14 cellular contexts compared by ENCODE assay signal in genomic region chr7:27152816-27153486, GRCh38. TPM values are rescaled to one million over a fixed set of nuclear protein-coding genes. Genes with fewer than 3 reads are reported as not detected.
DNase-seq lines count a peak whose midpoint lies in the region; ATAC-seq, FAIRE-seq and TF ChIP-seq lines count a peak whose summit lies in the region.
"Had no signal": no experiment of that assay in that cellular context is flagged by ENCODE, and none has a peak within 500 bp of the region (broad histone marks: within the 10 kb centered on the region; RNA-seq: fewer than 3 reads in every experiment).

No MANE protein-coding gene starts in this region.

- TF ChIP-seq POLR2A in HepG2 (IDR thresholded peaks at IDR 0.05; ENCODE audit: insufficient read depth in 1 of 2, low read depth in 2 of 2, low read length in 2 of 2) = no peak
- no peak for TF ChIP-seq POLR2A in stomach (IDR thresholded peaks at IDR 0.05)

- POLR2A ChIA-PET in SK-N-SH (lab: Yijun Ruan, JAX) (no interaction called here), HepG2 (lab: Yijun Ruan, JAX) (interaction anchor here (0.8 kb wide), 1 partner anchor 22 kb away, joined by 3 read pairs; no protein-coding TSS in a partner anchor)

- 20% methylated on average over 22 of the region's 22 CpGs for WGBS in SK-N-SH (ENCODE audit: low lambda C conversion rate)
- WGBS in HepG2 (ENCODE audit: low lambda C conversion rate) = 68% methylated on average over 11 of the region's 22 CpGs
- WGBS in stomach, 5 donors = 23 to 37% (median 28%) methylated on average over 14 to 22 of the region's 22 CpGs

- H3K4me2 ChIP-seq in SK-N-SH (no peak overlapping the region), HepG2 (ENCODE audit: low read depth, low read length) (peak overlapping the region; percentile 56)
- H3K4me2 ChIP-seq: PC-9 had no signal

- CTCF ChIA-PET in SK-N-SH (lab: Yijun Ruan, JAX) = interaction anchor here (0.6 to 11.7 kb wide), 12 partner anchors 5 to 504 kb away, joined by 3 to 270 read pairs (median 6); partner anchors contain the start of genes HOXA10, HOXA3, HOXA5 and HOXA6
- CTCF ChIA-PET in HepG2 (lab: Yijun Ruan, JAX; ENCODE audit: low intra/inter-chr PET ratio, low total read pairs) = interaction anchor here (0.6 kb wide), 1 partner anchor 43 kb away, joined by 3 read pairs; no protein-coding TSS in a partner anchor

- BruUV-seq in HepG2 (replicated peaks; lab: Mats Ljungman, UMichigan) = no TSS peak

- no peak overlapping the region for H2AFZ ChIP-seq in SK-N-SH (ENCODE audit: low read depth)
- H2AFZ ChIP-seq in HepG2 (ENCODE audit: low read length) = no peak overlapping the region
- H2AFZ ChIP-seq: PC-9 had no signal

- H3K27me3 ChIP-seq in SK-N-SH (ENCODE audit: insufficient read depth) (peaks cover 100% of the 10 kb centered on the region), ascending aorta (no peaks in the 10 kb centered on the region), HepG2 (ENCODE audit: control insufficient read depth in 1 of 2, insufficient read depth in 2 of 2, low read length in 2 of 2) (peaks cover 6 to 61% of the 10 kb centered on the region in 2 experiments), stomach (peaks cover 12 to 100% (median 93%) of the 10 kb centered on the region in 3 donors)

- peaks cover 0 to 9% of the 10 kb centered on the region in 2 experiments; a peak in 1 of 4 replicates for H3K4me1 ChIP-seq in SK-N-SH (ENCODE audit: control insufficient read depth in 1 of 2, insufficient read depth in 2 of 2, low read depth in 1 of 2, low read length in 1 of 2)
- peaks cover 3 to 33% of the 10 kb centered on the region in 2 donors for H3K4me1 ChIP-seq in ascending aorta
- peaks cover 51% of the 10 kb centered on the region for H3K4me1 ChIP-seq in HepG2 (ENCODE audit: insufficient read depth, low read length)
- peaks cover 13 to 71% (median 57%) of the 10 kb centered on the region in 4 donors for H3K4me1 ChIP-seq in stomach

- no peak for FAIRE-seq in HepG2 (lab: Jason Lieb, UNC)

- H3K9me3 ChIP-seq in SK-N-SH (no peaks in the 10 kb centered on the region), ascending aorta (no peaks in the 10 kb centered on the region), HepG2 (ENCODE audit: low read length) (no peaks in the 10 kb centered on the region), stomach (peaks cover 0 to 1% (median 0%) of the 10 kb centered on the region in 4 donors)

- TF ChIP-seq RAD21 in SK-N-SH (IDR thresholded peaks at IDR 0.05; ENCODE audit: low read length) = no peak
- TF ChIP-seq RAD21 in HepG2 (CRISPR knock-in tag; IDR thresholded peaks at IDR 0.05) = no peak

- DNase-seq in SK-N-SH (peak; percentile 43), ascending aorta (ENCODE audit: low spot score in 2 of 2) (no peak), HepG2 (ENCODE audit: low spot score) (no peak), stomach (peak; percentile 5), NCI-H1092 (lab: John Stamatoyannopoulos, UW) (no peak)
- no peak for DNase-seq in stimulated activated naive CD4-positive, alpha-beta T cell (lab: John Stamatoyannopoulos, UW)
- DNase-seq: activated B cell treated with CpG ODN at 0.5 μM for 24 hours; activated naive CD4-positive, alpha-beta T cell; left cardiac atrium; NCI-H1417 treated with DMSO at 0.1 percent for 48 hours; PC-9 had no signal

- TF ChIP-seq CTCF in SK-N-SH (IDR thresholded peaks at IDR 0.05) (no peak), ascending aorta (IDR thresholded peaks at IDR 0.05) (no peak), HepG2 (CRISPR knock-in tag; IDR thresholded peaks at IDR 0.05) (no peak), stomach (IDR thresholded peaks at IDR 0.05) (no peak)

- H3K27ac ChIP-seq in SK-N-SH (ENCODE audit: low read depth in 2 of 2, low read length in 1 of 2) (no peak overlapping the region), ascending aorta (peak overlapping the region; percentile 83 to 88), HepG2 (ENCODE audit: extremely low read length, insufficient read depth, low read length) (no peak overlapping the region), stomach (peak overlapping the region; percentile 66 to 99 (median 88))
- H3K27ac ChIP-seq: PC-9 had no signal

- no peaks in the 10 kb centered on the region for H3F3A ChIP-seq in SK-N-SH (replicated peaks; ENCODE audit: insufficient read depth)

- H3K4me3 ChIP-seq in SK-N-SH (ENCODE audit: low read depth in 2 of 2, low read length in 1 of 2) (no peak overlapping the region), ascending aorta (peak overlapping the region; percentile 68 to 69), HepG2 (replicated peaks in 1 of 3; ENCODE audit: insufficient read depth in 1 of 3, low read depth in 2 of 3, low read length in 3 of 3) (peak overlapping the region in 1 of 3 experiments; percentile 44; a peak in 1 of 6 replicates), stomach (peak overlapping the region; percentile 46 to 64 (median 52))
- H3K4me3 ChIP-seq: PC-9 had no signal

- no peaks in the 10 kb centered on the region for H3K9me2 ChIP-seq in SK-N-SH

- intact Hi-C loops in ascending aorta (cut with DNase I) = no loop called here
- intact Hi-C loops in HepG2 (cut with micrococcal nuclease; ENCODE audit: unreplicated experiment) = no loop called here
- intact Hi-C loops in stomach (cut with DNase I; ENCODE audit: low total_unique reads) = no loop called here

- TF ChIP-seq EP300 in SK-N-SH (IDR thresholded peaks at IDR 0.05; ENCODE audit: borderline replicate concordance in 1 of 2, low read depth in 1 of 2, low read length in 1 of 2) = no peak
- no peak for TF ChIP-seq EP300 in HepG2 (IDR thresholded peaks at IDR 0.05; ENCODE audit: low read depth in 2 of 2, low read length in 2 of 2)
- TF ChIP-seq EP300 in HepG2 (CRISPR knock-in tag; IDR thresholded peaks at IDR 0.05; ENCODE audit: borderline replicate concordance) = no peak
- TF ChIP-seq EP300 in stomach (IDR thresholded peaks at IDR 0.05) = no peak

- H3K36me3 ChIP-seq in SK-N-SH (replicated peaks in 1 of 2; ENCODE audit: control insufficient read depth in 1 of 2, insufficient read depth in 2 of 2, low read length in 1 of 2) (no peaks in the 10 kb centered on the region), ascending aorta (no peaks in the 10 kb centered on the region), HepG2 (replicated peaks in 1 of 2; ENCODE audit: control insufficient read depth in 1 of 2, insufficient read depth in 2 of 2, low read length in 2 of 2) (no peaks in the 10 kb centered on the region), stomach (no peaks in the 10 kb centered on the region)

- in situ Hi-C loops in HepG2 (cut with HindIII; ENCODE audit: extremely low pct_ligation_motif_present, low pct_unique_long_range_greater_than_20kb) = loop anchor here (25.0 kb wide), 1 partner anchor 1066 kb away; no protein-coding TSS in a partner anchor

- ATAC-seq in SK-N-SH treated with all-trans-retinoic acid at 6 μM for 48 hours (no peak), HepG2 (no peak), GM21515 (IDR thresholded peaks at IDR 0.05; ENCODE audit: unreplicated experiment) (no peak)
- ATAC-seq: left cardiac atrium had no signal

- no peak overlapping the region for H3K9ac ChIP-seq in SK-N-SH
- H3K9ac ChIP-seq in HepG2 (ENCODE audit: insufficient read depth, low read depth, low read length) = no peak overlapping the region

- H4K20me1 ChIP-seq in SK-N-SH (ENCODE audit: insufficient read depth) = peaks cover 6% of the 10 kb centered on the region; the same call in 1 of the 2 replicates
- no peaks in the 10 kb centered on the region for H4K20me1 ChIP-seq in HepG2 (ENCODE audit: insufficient read depth, low read length)

- H3K79me2 ChIP-seq in SK-N-SH (ENCODE audit: insufficient read depth) = no peaks in the 10 kb centered on the region
- peaks cover 5% of the 10 kb centered on the region for H3K79me2 ChIP-seq in HepG2 (ENCODE audit: insufficient read depth, low read length)

RNA-seq across cellular contexts. Expression of gene HOXA3, which starts 0.6 kb away (rescaled TPM):
- 0.15 TPM in 1 of 2 replicates, not detected in the other for polyA plus RNA-seq in SK-N-SH (2012; rRNA removed)
- not detected in 2 replicates for polyA plus RNA-seq in SK-N-SH (2012; cell fraction: cytosol; rRNA removed)
- polyA plus RNA-seq in SK-N-SH (2012; cell fraction: nucleus; rRNA removed) = not detected in 2 replicates
- 14.4 TPM for total RNA-seq in ascending aorta
- total RNA-seq in HepG2 (2016; rRNA removed; fragmentation: Illumina TruSeq; extraction: Trizol) = 2.1 and 2.9 TPM in 2 replicates
- total RNA-seq in HepG2 (2016; cell fraction: cytosol; rRNA removed; fragmentation: Illumina TruSeq; extraction: Trizol; ENCODE audit: low read depth) = 0.51 and 0.71 TPM in 2 replicates
- 1.7 and 2.6 TPM in 2 replicates for total RNA-seq in HepG2 (2016; cell fraction: insoluble cytoplasmic fraction; rRNA removed; fragmentation: Illumina TruSeq; extraction: Trizol)
- total RNA-seq in HepG2 (2016; cell fraction: membrane; rRNA removed; fragmentation: Illumina TruSeq; extraction: Trizol) = 1.6 and 1.9 TPM in 2 replicates
- total RNA-seq in HepG2 (2016; cell fraction: nucleus; rRNA removed; fragmentation: Illumina TruSeq; extraction: Trizol) = 3.5 and 4.8 TPM in 2 replicates
- 4.3 and 4.6 TPM in 2 replicates for polyA plus RNA-seq in HepG2 (2011; rRNA removed)
- polyA plus RNA-seq in HepG2 (2011; cell fraction: cytosol; rRNA removed) = 1.3 and 1.5 TPM in 2 replicates
- 12.3 and 16.6 TPM in 2 replicates for polyA plus RNA-seq in HepG2 (2011; cell fraction: nucleus; rRNA removed)
- polyA plus RNA-seq in HepG2 (2012) = 3.8 and 6.3 TPM in 2 replicates
- 0.74 and 0.97 TPM in 2 replicates for polyA plus RNA-seq in HepG2 (2016; cell fraction: cytosol; fragmentation: Illumina TruSeq; extraction: Trizol; ENCODE audit: low read depth)
- 4.9 and 6.7 TPM in 2 replicates for polyA plus RNA-seq in HepG2 (2016; cell fraction: insoluble cytoplasmic fraction; fragmentation: Illumina TruSeq; extraction: Trizol; ENCODE audit: low read depth)
- polyA plus RNA-seq in HepG2 (2016; cell fraction: membrane; fragmentation: Illumina TruSeq; extraction: Trizol; ENCODE audit: low read depth) = 3.4 TPM in 2 replicates
- polyA plus RNA-seq in HepG2 (2016; cell fraction: nucleus; fragmentation: Illumina TruSeq; extraction: Trizol; ENCODE audit: insufficient read depth, low read depth) = 26.3 and 26.9 TPM in 2 replicates
- polyA minus RNA-seq in HepG2 (2011; rRNA and poly(A)+ RNA removed; ENCODE audit: low replicate concordance) = 1.7 TPM in 1 of 2 replicates, not detected in the other
- 0.88 and 1.1 TPM in 2 replicates for polyA minus RNA-seq in HepG2 (2011; cell fraction: cytosol; rRNA and poly(A)+ RNA removed)
- 2.2 and 4.6 TPM in 2 replicates for polyA minus RNA-seq in HepG2 (2011; cell fraction: nucleus; rRNA and poly(A)+ RNA removed)
- total RNA-seq in stomach = 10 to 100 TPM in 1 of 5 donors, 1 to 10 TPM in 2, under 1 TPM in 2; 0.87 to 42.6 (median 5.2) TPM
- 1 to 10 TPM; 2.8 to 5.2 (median 4.8) TPM for polyA plus RNA-seq in stomach
- total RNA-seq: activated B cell treated with CpG ODN at 0.5 μM for 24 hours had no signal

RNA-seq across cellular contexts. Expression of gene HOXA7, which starts 3.5 kb away (rescaled TPM):
- polyA plus RNA-seq in SK-N-SH (2012; rRNA removed) (not detected in 2 replicates), HepG2 (2011; rRNA removed) (0.05 and 0.10 TPM in 2 replicates), stomach (1 to 10 TPM in 1 of 3 donors, under 1 TPM in 2; 0.98 to 7.9 (median 1.00) TPM)
- polyA plus RNA-seq in SK-N-SH (2012; cell fraction: cytosol; rRNA removed) = not detected in 2 replicates
- polyA plus RNA-seq in SK-N-SH (2012; cell fraction: nucleus; rRNA removed) = not detected in 2 replicates
- total RNA-seq in ascending aorta (12.0 TPM), HepG2 (2016; rRNA removed; fragmentation: Illumina TruSeq; extraction: Trizol) (not detected in 2 replicates), stomach (10 to 100 TPM in 1 of 5 donors, 1 to 10 TPM in 3, not detected in 1; 1.1 to 34.8 (median 3.3) TPM)
- not detected in 2 replicates for total RNA-seq in HepG2 (2016; cell fraction: cytosol; rRNA removed; fragmentation: Illumina TruSeq; extraction: Trizol; ENCODE audit: low read depth)
- total RNA-seq in HepG2 (2016; cell fraction: insoluble cytoplasmic fraction; rRNA removed; fragmentation: Illumina TruSeq; extraction: Trizol) = not detected in 2 replicates
- 0.07 and 0.15 TPM in 2 replicates for total RNA-seq in HepG2 (2016; cell fraction: membrane; rRNA removed; fragmentation: Illumina TruSeq; extraction: Trizol)
- not detected in 2 replicates for total RNA-seq in HepG2 (2016; cell fraction: nucleus; rRNA removed; fragmentation: Illumina TruSeq; extraction: Trizol)
- polyA plus RNA-seq in HepG2 (2011; cell fraction: cytosol; rRNA removed) = 0.07 and 0.13 TPM in 2 replicates
- 0.08 TPM in 1 of 2 replicates, not detected in the other for polyA plus RNA-seq in HepG2 (2011; cell fraction: nucleus; rRNA removed)
- 0.32 TPM in 1 of 2 replicates, not detected in the other for polyA plus RNA-seq in HepG2 (2012)
- polyA plus RNA-seq in HepG2 (2016; cell fraction: cytosol; fragmentation: Illumina TruSeq; extraction: Trizol; ENCODE audit: low read depth) = 0.10 TPM in 1 of 2 replicates, not detected in the other
- polyA plus RNA-seq in HepG2 (2016; cell fraction: insoluble cytoplasmic fraction; fragmentation: Illumina TruSeq; extraction: Trizol; ENCODE audit: low read depth) = 0.22 and 0.31 TPM in 2 replicates
- polyA plus RNA-seq in HepG2 (2016; cell fraction: membrane; fragmentation: Illumina TruSeq; extraction: Trizol; ENCODE audit: low read depth) = 0.26 and 0.30 TPM in 2 replicates
- not detected in 2 replicates for polyA plus RNA-seq in HepG2 (2016; cell fraction: nucleus; fragmentation: Illumina TruSeq; extraction: Trizol; ENCODE audit: insufficient read depth, low read depth)
- polyA minus RNA-seq in HepG2 (2011; rRNA and poly(A)+ RNA removed; ENCODE audit: low replicate concordance) = 0.08 and 3.8 TPM in 2 replicates
- 0.30 and 1.1 TPM in 2 replicates for polyA minus RNA-seq in HepG2 (2011; cell fraction: cytosol; rRNA and poly(A)+ RNA removed)
- polyA minus RNA-seq in HepG2 (2011; cell fraction: nucleus; rRNA and poly(A)+ RNA removed) = not detected in 2 replicates
- total RNA-seq: A172, activated B cell treated with CpG ODN at 0.5 μM for 24 hours, PC-9 had no signal

RNA-seq across cellular contexts. Expression of gene HOXA6, which starts 5.4 kb away (rescaled TPM):
- polyA plus RNA-seq in SK-N-SH (2012; rRNA removed) (not detected in 2 replicates), HepG2 (2011; rRNA removed) (0.68 and 1.5 TPM in 2 replicates), stomach (under 1 TPM in 1 of 3 donors, not detected in 2; 0.81 TPM)
- polyA plus RNA-seq in SK-N-SH (2012; cell fraction: cytosol; rRNA removed) = not detected in 2 replicates
- polyA plus RNA-seq in SK-N-SH (2012; cell fraction: nucleus; rRNA removed) = not detected in 2 replicates
- total RNA-seq in ascending aorta (15.3 TPM), HepG2 (2016; rRNA removed; fragmentation: Illumina TruSeq; extraction: Trizol) (0.95 and 1.3 TPM in 2 replicates), stomach (10 to 100 TPM in 1 of 5 donors, 1 to 10 TPM in 1, not detected in 3; 3.7 to 12.7 TPM)
- total RNA-seq in HepG2 (2016; cell fraction: cytosol; rRNA removed; fragmentation: Illumina TruSeq; extraction: Trizol; ENCODE audit: low read depth) = 0.71 TPM in 1 of 2 replicates, not detected in the other
- 0.79 and 1.2 TPM in 2 replicates for total RNA-seq in HepG2 (2016; cell fraction: insoluble cytoplasmic fraction; rRNA removed; fragmentation: Illumina TruSeq; extraction: Trizol)
- 0.41 and 0.65 TPM in 2 replicates for total RNA-seq in HepG2 (2016; cell fraction: membrane; rRNA removed; fragmentation: Illumina TruSeq; extraction: Trizol)
- 1.1 and 3.7 TPM in 2 replicates for total RNA-seq in HepG2 (2016; cell fraction: nucleus; rRNA removed; fragmentation: Illumina TruSeq; extraction: Trizol)
- 0.38 and 0.74 TPM in 2 replicates for polyA plus RNA-seq in HepG2 (2011; cell fraction: cytosol; rRNA removed)
- 4.3 and 4.7 TPM in 2 replicates for polyA plus RNA-seq in HepG2 (2011; cell fraction: nucleus; rRNA removed)
- polyA plus RNA-seq in HepG2 (2012) = 0.47 and 0.68 TPM in 2 replicates
- polyA plus RNA-seq in HepG2 (2016; cell fraction: cytosol; fragmentation: Illumina TruSeq; extraction: Trizol; ENCODE audit: low read depth) = 0.18 TPM in 1 of 2 replicates, not detected in the other
- 0.94 and 0.99 TPM in 2 replicates for polyA plus RNA-seq in HepG2 (2016; cell fraction: insoluble cytoplasmic fraction; fragmentation: Illumina TruSeq; extraction: Trizol; ENCODE audit: low read depth)
- polyA plus RNA-seq in HepG2 (2016; cell fraction: membrane; fragmentation: Illumina TruSeq; extraction: Trizol; ENCODE audit: low read depth) = 0.22 TPM in 1 of 2 replicates, not detected in the other
- polyA plus RNA-seq in HepG2 (2016; cell fraction: nucleus; fragmentation: Illumina TruSeq; extraction: Trizol; ENCODE audit: insufficient read depth, low read depth) = 3.5 and 4.1 TPM in 2 replicates
- 1.2 and 2.5 TPM in 2 replicates for polyA minus RNA-seq in HepG2 (2011; rRNA and poly(A)+ RNA removed; ENCODE audit: low replicate concordance)
- 0.79 TPM in 1 of 2 replicates, not detected in the other for polyA minus RNA-seq in HepG2 (2011; cell fraction: cytosol; rRNA and poly(A)+ RNA removed)
- 2.1 and 3.0 TPM in 2 replicates for polyA minus RNA-seq in HepG2 (2011; cell fraction: nucleus; rRNA and poly(A)+ RNA removed)
- total RNA-seq: A172, activated B cell treated with CpG ODN at 0.5 μM for 24 hours, left cardiac atrium had no signal

RNA-seq across cellular contexts. Expression of gene HOXA5, which starts 9.5 kb away (rescaled TPM):
- not detected in 2 replicates for polyA plus RNA-seq in SK-N-SH (2012; rRNA removed)
- polyA plus RNA-seq in SK-N-SH (2012; cell fraction: cytosol; rRNA removed) = not detected in 2 replicates
- polyA plus RNA-seq in SK-N-SH (2012; cell fraction: nucleus; rRNA removed) = not detected in 2 replicates
- 22.0 TPM for total RNA-seq in ascending aorta
- 3.2 and 3.9 TPM in 2 replicates for total RNA-seq in HepG2 (2016; rRNA removed; fragmentation: Illumina TruSeq; extraction: Trizol)
- total RNA-seq in HepG2 (2016; cell fraction: cytosol; rRNA removed; fragmentation: Illumina TruSeq; extraction: Trizol; ENCODE audit: low read depth) = 0.71 and 0.97 TPM in 2 replicates
- 3.0 TPM in 2 replicates for total RNA-seq in HepG2 (2016; cell fraction: insoluble cytoplasmic fraction; rRNA removed; fragmentation: Illumina TruSeq; extraction: Trizol)
- 2.1 and 3.2 TPM in 2 replicates for total RNA-seq in HepG2 (2016; cell fraction: membrane; rRNA removed; fragmentation: Illumina TruSeq; extraction: Trizol)
- 2.1 and 4.1 TPM in 2 replicates for total RNA-seq in HepG2 (2016; cell fraction: nucleus; rRNA removed; fragmentation: Illumina TruSeq; extraction: Trizol)
- 3.6 and 4.0 TPM in 2 replicates for polyA plus RNA-seq in HepG2 (2011; rRNA removed)
- 2.0 TPM in 2 replicates for polyA plus RNA-seq in HepG2 (2011; cell fraction: cytosol; rRNA removed)
- polyA plus RNA-seq in HepG2 (2011; cell fraction: nucleus; rRNA removed) = 4.0 and 4.1 TPM in 2 replicates
- polyA plus RNA-seq in HepG2 (2012) = 2.3 TPM in 2 replicates
- polyA plus RNA-seq in HepG2 (2016; cell fraction: cytosol; fragmentation: Illumina TruSeq; extraction: Trizol; ENCODE audit: low read depth) = 0.70 and 1.1 TPM in 2 replicates
- polyA plus RNA-seq in HepG2 (2016; cell fraction: insoluble cytoplasmic fraction; fragmentation: Illumina TruSeq; extraction: Trizol; ENCODE audit: low read depth) = 4.1 and 4.3 TPM in 2 replicates
- polyA plus RNA-seq in HepG2 (2016; cell fraction: membrane; fragmentation: Illumina TruSeq; extraction: Trizol; ENCODE audit: low read depth) = 2.2 and 2.8 TPM in 2 replicates
- polyA plus RNA-seq in HepG2 (2016; cell fraction: nucleus; fragmentation: Illumina TruSeq; extraction: Trizol; ENCODE audit: insufficient read depth, low read depth) = 6.4 and 8.6 TPM in 2 replicates
- polyA minus RNA-seq in HepG2 (2011; rRNA and poly(A)+ RNA removed; ENCODE audit: low replicate concordance) = 0.98 and 2.8 TPM in 2 replicates
- 1.1 and 2.2 TPM in 2 replicates for polyA minus RNA-seq in HepG2 (2011; cell fraction: cytosol; rRNA and poly(A)+ RNA removed)
- 2.7 and 3.4 TPM in 2 replicates for polyA minus RNA-seq in HepG2 (2011; cell fraction: nucleus; rRNA and poly(A)+ RNA removed)
- total RNA-seq in stomach = 10 to 100 TPM in 3 of 5 donors, 1 to 10 TPM in 2; 2.9 to 53.1 (median 18.2) TPM
- polyA plus RNA-seq in stomach = 10 to 100 TPM in 1 of 3 donors, 1 to 10 TPM in 2; 7.5 to 12.8 (median 7.8) TPM
- total RNA-seq: activated B cell treated with CpG ODN at 0.5 μM for 24 hours had no signal

RNA-seq across cellular contexts. Expression of gene HOXA9, which starts 12.4 kb away (rescaled TPM):
- polyA plus RNA-seq in SK-N-SH (2012; rRNA removed) (not detected in 2 replicates), HepG2 (2011; rRNA removed) (not detected in 2 replicates), stomach (under 1 TPM in 1 of 3 donors, not detected in 2; 0.25 TPM)
- polyA plus RNA-seq in SK-N-SH (2012; cell fraction: cytosol; rRNA removed) = not detected in 2 replicates
- not detected in 2 replicates for polyA plus RNA-seq in SK-N-SH (2012; cell fraction: nucleus; rRNA removed)
- total RNA-seq in ascending aorta (not detected), HepG2 (2016; rRNA removed; fragmentation: Illumina TruSeq; extraction: Trizol) (not detected in 2 replicates), stomach (10 to 100 TPM in 1 of 5 donors, not detected in 4; 68.1 TPM)
- not detected in 2 replicates for total RNA-seq in HepG2 (2016; cell fraction: cytosol; rRNA removed; fragmentation: Illumina TruSeq; extraction: Trizol; ENCODE audit: low read depth)
- total RNA-seq in HepG2 (2016; cell fraction: insoluble cytoplasmic fraction; rRNA removed; fragmentation: Illumina TruSeq; extraction: Trizol) = not detected in 2 replicates
- not detected in 2 replicates for total RNA-seq in HepG2 (2016; cell fraction: membrane; rRNA removed; fragmentation: Illumina TruSeq; extraction: Trizol)
- not detected in 2 replicates for total RNA-seq in HepG2 (2016; cell fraction: nucleus; rRNA removed; fragmentation: Illumina TruSeq; extraction: Trizol)
- polyA plus RNA-seq in HepG2 (2011; cell fraction: cytosol; rRNA removed) = not detected in 2 replicates
- not detected in 2 replicates for polyA plus RNA-seq in HepG2 (2011; cell fraction: nucleus; rRNA removed)
- polyA plus RNA-seq in HepG2 (2012) = not detected in 2 replicates
- not detected in 2 replicates for polyA plus RNA-seq in HepG2 (2016; cell fraction: cytosol; fragmentation: Illumina TruSeq; extraction: Trizol; ENCODE audit: low read depth)
- not detected in 2 replicates for polyA plus RNA-seq in HepG2 (2016; cell fraction: insoluble cytoplasmic fraction; fragmentation: Illumina TruSeq; extraction: Trizol; ENCODE audit: low read depth)
- not detected in 2 replicates for polyA plus RNA-seq in HepG2 (2016; cell fraction: membrane; fragmentation: Illumina TruSeq; extraction: Trizol; ENCODE audit: low read depth)
- not detected in 2 replicates for polyA plus RNA-seq in HepG2 (2016; cell fraction: nucleus; fragmentation: Illumina TruSeq; extraction: Trizol; ENCODE audit: insufficient read depth, low read depth)
- polyA minus RNA-seq in HepG2 (2011; rRNA and poly(A)+ RNA removed; ENCODE audit: low replicate concordance) = 0.51 TPM in 1 of 2 replicates, not detected in the other
- not detected in 2 replicates for polyA minus RNA-seq in HepG2 (2011; cell fraction: cytosol; rRNA and poly(A)+ RNA removed)
- not detected in 2 replicates for polyA minus RNA-seq in HepG2 (2011; cell fraction: nucleus; rRNA and poly(A)+ RNA removed)
- total RNA-seq: activated B cell treated with CpG ODN at 0.5 μM for 24 hours, left cardiac atrium had no signal

Comparison
In these comparisons a context has a peak if more than half of its experiments do, and no peak if none do; other contexts are left out.
1. DNase-seq: peak in SK-N-SH (single experiment) and stomach (single experiment); none in ascending aorta (0 of 2), HepG2 (single experiment), stimulated activated naive CD4-positive, alpha-beta T cell (0 of 6) and NCI-H1092 (single experiment).
2. H3K27ac ChIP-seq: peak in ascending aorta (2 of 2) and stomach (5 of 5); none in SK-N-SH (0 of 2) and HepG2 (single experiment).
3. H3K4me3 ChIP-seq: peak in ascending aorta (2 of 2) and stomach (4 of 4); none in SK-N-SH (0 of 2).